26 cellular contexts compared by ENCODE assay signal in genomic region chr3:47392933-47393332, GRCh38.
"Had no signal": no experiment of that assay in that cellular context is flagged by ENCODE, and none has a peak within 500 bp of the region (broad histone marks: within the 10 kb centered on the region; RNA-seq: fewer than 3 reads in every experiment).

No MANE protein-coding gene starts in this region.

- ATAC-seq: activated CD4-positive, CD25-positive, alpha-beta regulatory T cell treated with anti-CD3 and anti-CD28 coated beads, Interleukin-2, amount 50 U/mL, for 24 hours; left lung; lower lobe of right lung; mucosa of descending colon; psoas muscle had no signal

- H3K27ac Mint-ChIP-seq: activated naive CD8-positive, alpha-beta T cell; activated T-helper 2 cell treated with anti-CD3 and anti-CD28 coated beads, Interferon-gamma antibody, Interleukin-2, Interleukin-4, amounts not matched to agents 10 μg/mL and 5 μg/mL and 100 μg/mL, durations not matched to agents 14 hours and 24 hours and 36 hours; nephron progenitor cell had no signal

- H3K9me3 ChIP-seq: left lung, lower lobe of right lung, mucosa of descending colon, neutrophil, ovary, psoas muscle, tibial nerve had no signal

- H3K9me3 Mint-ChIP-seq: activated T-helper 2 cell treated with anti-CD3 and anti-CD28 coated beads, Interferon-gamma antibody, Interleukin-2, Interleukin-4, amounts not matched to agents 10 μg/mL and 5 μg/mL and 100 μg/mL, durations not matched to agents 14 hours and 24 hours and 36 hours; central memory CD8-positive, alpha-beta T cell; nephron progenitor cell had no signal

- DNase-seq: activated CD4-positive, alpha-beta T cell treated with anti-CD3 and anti-CD28 coated beads for 48 hours; activated CD4-positive, alpha-beta T cell treated with anti-CD3 and anti-CD28 coated beads, Interleukin-2, amount 50 U/mL, for 48 hours; activated CD8-positive, alpha-beta memory T cell treated with anti-CD3 and anti-CD28 coated beads, Interleukin-2, amount 50 U/mL, for 4 hours; activated T-cell treated with anti-CD3 and anti-CD28 coated beads, Interleukin-2, amount 50 U/mL, for 1 hour; anterior cingulate cortex; dermis blood vessel endothelial cell; effector CD8-positive, alpha-beta T cell; kidney glomerular epithelial cell; left lung; lower lobe of right lung; mesenchymal stem cell; mucosa of descending colon; nephron progenitor cell; ovary; psoas muscle; stimulated activated CD4-positive, alpha-beta T cell treated with anti-CD3 and anti-CD28 coated beads, Interleukin-1b, Interleukin-23, amount 100 ng/mL, for 48 hours; stimulated activated CD4-positive, alpha-beta T cell treated with anti-CD3 and anti-CD28 coated beads, Interleukin-4, amount 100 ng/mL, for 4 hours; stimulated activated CD8-positive, alpha-beta memory T cell treated with anti-CD3 and anti-CD28 coated beads, Interleukin-4, amount 100 ng/mL, for 48 hours; stimulated activated naive CD4-positive, alpha-beta T cell; T-helper 1 cell had no signal

- H3K36me3 Mint-ChIP-seq: activated naive CD8-positive, alpha-beta T cell had no signal

- H3K4me3 Mint-ChIP-seq: activated naive CD8-positive, alpha-beta T cell; central memory CD8-positive, alpha-beta T cell; nephron progenitor cell had no signal

- H3K27me3 Mint-ChIP-seq: activated naive CD8-positive, alpha-beta T cell; central memory CD8-positive, alpha-beta T cell had no signal
